25 cellular contexts compared by ENCODE assay signal in the genomic region with DNA sequence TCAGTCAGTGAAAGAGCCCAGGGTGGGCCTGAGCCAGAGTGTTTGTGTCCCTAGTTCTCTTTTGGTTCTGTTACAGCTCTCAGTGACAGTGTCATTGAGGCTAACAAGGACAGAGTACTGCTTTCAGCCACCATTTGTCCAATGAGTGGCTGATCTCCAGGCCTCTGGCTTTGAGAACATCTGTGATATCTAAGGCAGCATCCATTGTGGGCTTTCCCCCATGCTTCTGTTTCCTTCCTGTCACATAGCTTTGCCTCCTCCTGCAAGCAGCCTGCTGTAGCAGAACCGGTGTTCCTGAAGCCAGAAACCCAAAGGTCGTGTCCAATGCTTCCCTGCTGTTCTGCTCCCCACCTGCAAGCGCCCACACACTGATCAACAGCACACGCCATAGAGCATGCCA.
DNase-seq lines count a peak whose midpoint lies in the region; ATAC-seq, FAIRE-seq and TF ChIP-seq lines count a peak whose summit lies in the region.
"Had no signal": no experiment of that assay in that cellular context is flagged by ENCODE, and none has a peak within 500 bp of the region (broad histone marks: within the 10 kb centered on the region; RNA-seq: fewer than 3 reads in every experiment).

No MANE protein-coding gene starts in this region.

- H3K4me1 Mint-ChIP-seq in activated T-cell treated with anti-CD3 and anti-CD28 coated beads, Interleukin-2, amount 50 U/mL, for 24 hours (ENCODE audit: low read depth) = peaks cover 98% of the 10 kb centered on the region
- peaks cover 92% of the 10 kb centered on the region for H3K4me1 Mint-ChIP-seq in activated T-helper 2 cell treated with anti-CD3 and anti-CD28 coated beads, Interferon-gamma antibody, Interleukin-2, Interleukin-4, amounts not matched to agents 10 μg/mL and 5 μg/mL and 100 μg/mL, durations not matched to agents 14 hours and 24 hours and 36 hours (ENCODE audit: low read depth)
- H3K4me1 Mint-ChIP-seq: nephron had no signal

- peak overlapping the region; percentile 99 for H3K27ac Mint-ChIP-seq in activated T-cell treated with anti-CD3 and anti-CD28 coated beads, Interleukin-2, amount 50 U/mL, for 24 hours
- H3K27ac Mint-ChIP-seq in activated T-helper 2 cell treated with anti-CD3 and anti-CD28 coated beads, Interferon-gamma antibody, Interleukin-2, Interleukin-4, amounts not matched to agents 10 μg/mL and 5 μg/mL and 100 μg/mL, durations not matched to agents 14 hours and 24 hours and 36 hours = peak overlapping the region; percentile 78
- H3K27ac Mint-ChIP-seq: nephron had no signal

- no peak for ATAC-seq in HG03520 (IDR thresholded peaks at IDR 0.05; ENCODE audit: unreplicated experiment)
- ATAC-seq: body of pancreas, GM12878, left cardiac atrium had no signal

- TF ChIP-seq POLR2A in GM12891 (IDR thresholded peaks at IDR 0.05; ENCODE audit: low read depth, low read length) (no peak), ovary (IDR thresholded peaks at IDR 0.05) (no peak)

- H3K27ac ChIP-seq in neutrophil (peak overlapping the region; percentile 18), ovary (no peak overlapping the region)
- H3K27ac ChIP-seq: body of pancreas, sigmoid colon, thyroid gland, VCaP had no signal

- TF ChIP-seq CTCF in neutrophil (IDR thresholded peaks at IDR 0.05) (no peak), ovary (IDR thresholded peaks at IDR 0.05) (no peak)

- TF ChIP-seq EP300 in ovary (IDR thresholded peaks at IDR 0.05) = no peak

- H3K27me3 Mint-ChIP-seq in activated T-cell treated with anti-CD3 and anti-CD28 coated beads, Interleukin-2, amount 50 U/mL, for 24 hours = no peaks in the 10 kb centered on the region
- no peaks in the 10 kb centered on the region for H3K27me3 Mint-ChIP-seq in activated T-helper 2 cell treated with anti-CD3 and anti-CD28 coated beads, Interferon-gamma antibody, Interleukin-2, Interleukin-4, amounts not matched to agents 10 μg/mL and 5 μg/mL and 100 μg/mL, durations not matched to agents 14 hours and 24 hours and 36 hours (ENCODE audit: low read depth)

- no peaks in the 10 kb centered on the region for H3K9me3 ChIP-seq in neutrophil
- H3K9me3 ChIP-seq in ovary = no peaks in the 10 kb centered on the region
- H3K9me3 ChIP-seq: body of pancreas, thyroid gland had no signal

- WGBS in ovary, 3 donors = 78 to 87% (median 87%) methylated on average over 4 of the region's 4 CpGs

- peak overlapping the region; percentile 23 for H3K4me3 Mint-ChIP-seq in activated T-cell treated with anti-CD3 and anti-CD28 coated beads, Interleukin-2, amount 50 U/mL, for 24 hours
- no peak overlapping the region for H3K4me3 Mint-ChIP-seq in activated T-helper 2 cell treated with anti-CD3 and anti-CD28 coated beads, Interferon-gamma antibody, Interleukin-2, Interleukin-4, amounts not matched to agents 10 μg/mL and 5 μg/mL and 100 μg/mL, durations not matched to agents 14 hours and 24 hours and 36 hours (ENCODE audit: low read depth)
- H3K4me3 Mint-ChIP-seq: nephron had no signal

- H3K9me3 Mint-ChIP-seq in activated T-cell treated with anti-CD3 and anti-CD28 coated beads, Interleukin-2, amount 50 U/mL, for 24 hours = no peaks in the 10 kb centered on the region
- H3K9me3 Mint-ChIP-seq in activated T-helper 2 cell treated with anti-CD3 and anti-CD28 coated beads, Interferon-gamma antibody, Interleukin-2, Interleukin-4, amounts not matched to agents 10 μg/mL and 5 μg/mL and 100 μg/mL, durations not matched to agents 14 hours and 24 hours and 36 hours = no peaks in the 10 kb centered on the region

- H3K4me3 ChIP-seq in neutrophil (ENCODE audit: low read depth in 1 of 2, low read length in 1 of 2) (no peak overlapping the region), ovary (no peak overlapping the region)
- H3K4me3 ChIP-seq: body of pancreas, GM12878, sigmoid colon, thyroid gland had no signal

- peak; percentile 77 for FAIRE-seq in GM12891 (lab: Jason Lieb, UNC)
- FAIRE-seq: GM12878, GM19239, H1 had no signal

- no peak for DNase-seq in activated T-cell treated with anti-CD3 and anti-CD28 coated beads, Interleukin-2, amount 50 U/mL, for 24 hours
- DNase-seq in activated T-cell treated with anti-CD3 and anti-CD28 coated beads for 4 hours = no peak
- DNase-seq in GM12891 (ENCODE audit: insufficient read length, low spot score) = no peak
- no peak for DNase-seq in activated T-helper 2 cell treated with anti-CD3 and anti-CD28 coated beads, Interferon-gamma antibody, Interleukin-2, Interleukin-4, amounts not matched to agents 10 μg/mL and 5 μg/mL and 100 μg/mL, durations not matched to agents 14 hours and 24 hours and 36 hours (ENCODE audit: low spot score)
- no peak for DNase-seq in COLO829 (ENCODE audit: low spot score)
- DNase-seq in ovary = no peak
- DNase-seq: ACHN, body of pancreas, DMS53, KG1, left cardiac atrium, mesenchymal stem cell, MV-4-11, NCI-H1694, NCI-H774, SHP77, sigmoid colon, thyroid gland had no signal

- peaks cover 91% of the 10 kb centered on the region for H3K36me3 ChIP-seq in neutrophil
- no peaks in the 10 kb centered on the region for H3K36me3 ChIP-seq in ovary
- H3K36me3 ChIP-seq: sigmoid colon, thyroid gland had no signal

- H3K4me1 ChIP-seq in neutrophil (ENCODE audit: control insufficient read depth in 1 of 2, insufficient read depth in 1 of 2, low read depth in 1 of 2, low read length in 1 of 2) (no peaks in the 10 kb centered on the region), ovary (ENCODE audit: insufficient read depth) (no peaks in the 10 kb centered on the region)
- H3K4me1 ChIP-seq: body of pancreas, sigmoid colon, thyroid gland had no signal

- intact Hi-C loops in activated T-helper 2 cell treated with anti-CD3 and anti-CD28 coated beads, Interferon-gamma antibody, Interleukin-2, Interleukin-4, amounts not matched to agents 10 μg/mL and 5 μg/mL and 100 μg/mL, durations not matched to agents 14 hours and 24 hours and 36 hours (cut with micrococcal nuclease) = loop anchor here (1.0 kb wide), 2 partner anchors 20 to 24 kb away; no protein-coding TSS in a partner anchor
- intact Hi-C loops in ovary (cut with DNase I) = no loop called here

- H3K36me3 Mint-ChIP-seq in activated T-cell treated with anti-CD3 and anti-CD28 coated beads, Interleukin-2, amount 50 U/mL, for 24 hours (ENCODE audit: low read depth) = peaks cover 99% of the 10 kb centered on the region
- H3K36me3 Mint-ChIP-seq in activated T-helper 2 cell treated with anti-CD3 and anti-CD28 coated beads, Interferon-gamma antibody, Interleukin-2, Interleukin-4, amounts not matched to agents 10 μg/mL and 5 μg/mL and 100 μg/mL, durations not matched to agents 14 hours and 24 hours and 36 hours (ENCODE audit: low read depth) = peaks cover 99% of the 10 kb centered on the region

- H3K27me3 ChIP-seq in neutrophil = no peaks in the 10 kb centered on the region
- no peaks in the 10 kb centered on the region for H3K27me3 ChIP-seq in ovary
- H3K27me3 ChIP-seq: body of pancreas, sigmoid colon, thyroid gland had no signal

TF ChIP-seq in GM12891, 5 proteins besides CTCF, POLR2A, EP300 and RAD21:
- no peak for TF ChIP-seq PAX5 (IDR thresholded peaks at IDR 0.05; ENCODE audit: insufficient read depth, low read length, severe bottlenecking)
- no peak for TF ChIP-seq POLR2AphosphoS5 (IDR thresholded peaks at IDR 0.05; ENCODE audit: low read depth, low read length)
- no peak for TF ChIP-seq SPI1 (IDR thresholded peaks at IDR 0.05; ENCODE audit: low read depth, low read length)
- TF ChIP-seq TAF1 (IDR thresholded peaks at IDR 0.05; ENCODE audit: low read depth, low read length) = no peak
- no peak for TF ChIP-seq POU2F2 (IDR thresholded peaks at IDR 0.05; ENCODE audit: low read depth, low read length)
